ENCODE assay signal across 1 cellular context in the genomic region with DNA sequence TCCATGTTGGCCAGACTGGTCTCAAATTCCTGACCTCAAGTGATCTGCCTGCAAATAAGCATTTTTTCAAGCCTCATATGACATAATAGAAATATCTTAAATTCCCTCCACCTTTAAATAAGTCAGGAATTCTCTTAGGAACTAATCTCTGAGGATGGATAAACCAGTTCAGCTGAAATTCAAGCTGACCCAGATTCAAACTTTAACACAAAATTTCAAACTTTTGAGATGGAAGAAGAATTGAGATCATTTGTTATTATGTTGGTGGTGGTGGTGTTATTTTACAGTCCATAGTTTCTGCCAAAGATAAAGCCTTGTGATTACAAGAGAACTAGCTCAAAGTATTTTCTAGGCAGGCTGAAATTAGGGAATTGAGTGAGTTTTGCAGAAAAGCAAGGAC.
TF ChIP-seq lines count a peak whose summit lies in the region.

No MANE protein-coding gene starts in this region.

TF ChIP-seq in K562, 482 proteins besides CTCF, POLR2A, EP300 and RAD21 (continued from another document):
- TF ChIP-seq NONO (IDR thresholded peaks at IDR 0.05; ENCODE audit: low read depth in 2 of 2, low read length in 1 of 2) (no peak), LEF1 (IDR thresholded peaks at IDR 0.05) (no peak), NFIX (CRISPR knock-in tag; IDR thresholded peaks at IDR 0.05; ENCODE audit: low read depth) (0 out of 2 replicates have a peak, but pooled peaks have one; percentile 0), TBL1XR1 (IDR thresholded peaks at IDR 0.05; ENCODE audit: low read length in 2 of 2) (no peak)
